ENCODE assay signal across 9 cellular contexts in the genomic region with DNA sequence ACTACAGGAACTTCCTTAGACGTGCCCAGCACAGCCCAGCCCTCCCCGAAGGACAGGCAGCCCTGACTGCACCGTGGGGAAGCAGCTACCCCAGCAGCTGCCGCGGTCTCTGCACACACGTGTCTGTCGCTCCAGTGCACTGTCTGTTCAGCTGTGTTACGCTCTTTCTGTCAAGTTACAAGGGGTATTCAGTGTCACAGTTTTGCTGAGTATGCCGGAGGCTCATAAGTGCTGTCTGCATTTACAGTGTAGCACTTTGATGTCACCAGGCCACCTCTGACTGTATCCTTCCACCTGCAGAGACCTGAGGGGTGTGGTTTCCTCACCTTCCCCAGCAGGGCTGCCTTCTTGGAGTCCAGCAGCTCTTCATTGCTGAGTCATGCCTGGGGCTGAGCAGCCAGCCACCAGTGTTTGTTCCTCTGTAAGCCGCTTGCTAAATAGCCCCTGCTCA.
DNase-seq lines count a peak whose midpoint lies in the region; ATAC-seq, FAIRE-seq and TF ChIP-seq lines count a peak whose summit lies in the region.
"Had no signal": no experiment of that assay in that cellular context is flagged by ENCODE, and none has a peak within 500 bp of the region (broad histone marks: within the 10 kb centered on the region; RNA-seq: fewer than 3 reads in every experiment).

No MANE protein-coding gene starts in this region.

- H3K27me3 ChIP-seq in HUES48 (ENCODE audit: control insufficient read depth, insufficient read depth, low read length) (no peaks in the 10 kb centered on the region), MG63 (no peaks in the 10 kb centered on the region)

- H3K9me3 Mint-ChIP-seq in activated CD8-positive, alpha-beta T cell treated with anti-CD3 and anti-CD28 coated beads, Interleukin-2, amount 10 ng/mL, durations not matched to agents 7 days and 5 days (ENCODE audit: insufficient read depth) = no peaks in the 10 kb centered on the region

- peak; percentile 59 for ATAC-seq in GM21381 (IDR thresholded peaks at IDR 0.05; ENCODE audit: unreplicated experiment)
- no peak for ATAC-seq in activated CD8-positive, alpha-beta T cell treated with anti-CD3 and anti-CD28 coated beads, Interleukin-2, amount 10 ng/mL, durations not matched to agents 7 days and 5 days

- no peak overlapping the region for H3K4me3 ChIP-seq in HUES48 (ENCODE audit: low read depth, low read length)
- H3K4me3 ChIP-seq in MG63 = no peak overlapping the region

- CTCF ChIA-PET in activated CD8-positive, alpha-beta T cell treated with anti-CD3 and anti-CD28 coated beads, Interleukin-2, amount 10 ng/mL, durations not matched to agents 7 days and 5 days (lab: Charles Lee) = no interaction called here

- H3K27me3 Mint-ChIP-seq in activated CD8-positive, alpha-beta T cell treated with anti-CD3 and anti-CD28 coated beads, Interleukin-2, amount 10 ng/mL, durations not matched to agents 7 days and 5 days (ENCODE audit: low read depth) = no peaks in the 10 kb centered on the region

- H3K27ac ChIP-seq in HUES48 (ENCODE audit: low read depth, low read length) = peak overlapping the region; percentile 23

- H3K27ac Mint-ChIP-seq in activated CD8-positive, alpha-beta T cell treated with anti-CD3 and anti-CD28 coated beads, Interleukin-2, amount 10 ng/mL, durations not matched to agents 7 days and 5 days = peak overlapping the region; percentile 63

- POLR2A ChIA-PET in activated CD8-positive, alpha-beta T cell treated with anti-CD3 and anti-CD28 coated beads, Interleukin-2, amount 10 ng/mL, durations not matched to agents 7 days and 5 days (lab: Charles Lee) = no interaction called here

- H3K36me3 Mint-ChIP-seq in activated CD8-positive, alpha-beta T cell treated with anti-CD3 and anti-CD28 coated beads, Interleukin-2, amount 10 ng/mL, durations not matched to agents 7 days and 5 days (ENCODE audit: low read depth) = peaks cover 51% of the 10 kb centered on the region

- H3K36me3 ChIP-seq in HUES48 (ENCODE audit: control insufficient read depth, insufficient read depth, low read length) (peaks cover 70% of the 10 kb centered on the region), MG63 (peaks cover 17% of the 10 kb centered on the region)

- TF ChIP-seq POLR2A in GM12891 (IDR thresholded peaks at IDR 0.05; ENCODE audit: low read depth, low read length) = peak; percentile 70

- peak; percentile 91 for FAIRE-seq in GM12891 (lab: Jason Lieb, UNC)
- FAIRE-seq: islet of Langerhans had no signal

- H3K4me1 ChIP-seq in HUES48 (ENCODE audit: control insufficient read depth, insufficient read depth, low read length) = peaks cover 3% of the 10 kb centered on the region; the same call in 1 of the 2 replicates

- H3K9me3 ChIP-seq in HUES48 (ENCODE audit: control insufficient read depth, insufficient read depth, low read length) (no peaks in the 10 kb centered on the region), MG63 (no peaks in the 10 kb centered on the region)

- no peak overlapping the region for H3K9ac ChIP-seq in HUES48 (ENCODE audit: low read depth, low read length)

- DNase-seq in GM12891 (ENCODE audit: insufficient read length, low spot score) (peak; percentile 51), myocyte (ENCODE audit: low read depth) (peak; percentile 90), MG63 (no peak), D341Med (ENCODE audit: low spot score) (no peak), middle frontal gyrus (ENCODE audit: extremely low spot score, low spot score) (no peak)
- no peak for DNase-seq in activated CD8-positive, alpha-beta T cell treated with anti-CD3 and anti-CD28 coated beads, Interleukin-2, amount 10 ng/mL, durations not matched to agents 7 days and 5 days

- peaks cover 15% of the 10 kb centered on the region for H3K4me1 Mint-ChIP-seq in activated CD8-positive, alpha-beta T cell treated with anti-CD3 and anti-CD28 coated beads, Interleukin-2, amount 10 ng/mL, durations not matched to agents 7 days and 5 days (ENCODE audit: low read depth)

- no peak overlapping the region for H3K4me3 Mint-ChIP-seq in activated CD8-positive, alpha-beta T cell treated with anti-CD3 and anti-CD28 coated beads, Interleukin-2, amount 10 ng/mL, durations not matched to agents 7 days and 5 days

TF ChIP-seq in GM12891, 5 proteins besides CTCF, POLR2A, EP300 and RAD21:
- TF ChIP-seq TAF1 (IDR thresholded peaks at IDR 0.05; ENCODE audit: low read depth, low read length) = peak; percentile 47; the same call in 1 of the 2 replicates
- TF ChIP-seq SPI1 (IDR thresholded peaks at IDR 0.05; ENCODE audit: low read depth, low read length) = 0 out of 2 replicates have a peak, but pooled peaks have one; percentile 11
- peak; percentile 57; the same call in 1 of the 2 replicates for TF ChIP-seq POLR2AphosphoS5 (IDR thresholded peaks at IDR 0.05; ENCODE audit: low read depth, low read length)
- TF ChIP-seq POU2F2 (IDR thresholded peaks at IDR 0.05; ENCODE audit: low read depth, low read length) = peak; percentile 68
- TF ChIP-seq PAX5 (IDR thresholded peaks at IDR 0.05; ENCODE audit: insufficient read depth, low read length, severe bottlenecking) = peak; percentile 58
TF ChIP-seq in GM12891: peak in this region for 5.

Comparison
In these comparisons a context has a peak if more than half of its experiments do, and no peak if none do; other contexts are left out.
1. DNase-seq: peak in GM12891 (single experiment) and myocyte (single experiment); none in activated CD8-positive, alpha-beta T cell treated with anti-CD3 and anti-CD28 coated beads, Interleukin-2, amount 10 ng/mL, durations not matched to agents 7 days and 5 days (single experiment), MG63 (single experiment), D341Med (single experiment) and middle frontal gyrus (single experiment).